In genomic region chr11:130462931-130463330, GRCh38 we compare ENCODE assay signal across 34 cellular contexts. TPM values are rescaled to one million over a fixed set of nuclear protein-coding genes. Genes with fewer than 3 reads are reported as not detected.
"Had no signal": no experiment of that assay in that cellular context is flagged by ENCODE, and none has a peak within 500 bp of the region (broad histone marks: within the 10 kb centered on the region; RNA-seq: fewer than 3 reads in every experiment).

No MANE protein-coding gene starts in this region.

- H3K9me3 ChIP-seq: MG63 had no signal

- H3K4me2 ChIP-seq: KMS-11 had no signal

- H3K27ac ChIP-seq: KMS-11 had no signal

- H3K27me3 ChIP-seq: MG63 had no signal

- H3K36me3 ChIP-seq: MG63 had no signal

- DNase-seq: Karpas-422, Kasumi-1, KG1, MG63, MM.1S, MV-4-11, NCI-H1048, NCI-H1092, NCI-H1092 treated with DMSO at 0.1 percent for 48 hours, NCI-H1105, NCI-H1105 treated with DMSO at 0.1 percent for 48 hours, NCI-H1417, NCI-H1417 treated with DMSO at 0.1 percent for 48 hours, NCI-H1436, NCI-H1436 treated with DMSO at 0.1 percent for 48 hours, NCI-H146, NCI-H187, NCI-H187 treated with DMSO at 0.1 percent for 48 hours, NCI-H1930, NCI-H2029, NCI-H2029 treated with DMSO at 0.1 percent for 48 hours, NCI-H2081, NCI-H2081 treated with DMSO at 0.1 percent for 48 hours, NCI-H2107, NCI-H2171, NCI-H2227 treated with DMSO at 0.1 percent for 48 hours, NCI-H226, NCI-H345, NCI-H446, NCI-H446 treated with DMSO at 0.1 percent for 48 hours had no signal

- H3K4me3 ChIP-seq: MG63 had no signal

RNA-seq across cellular contexts. Expression of gene ADAMTS8, which starts 34.5 kb away (rescaled TPM):
- total RNA-seq: LHCN-M2, M059J, MCF 10A had no signal
